ENCODE assay signal across 13 cellular contexts in genomic region chr15:46277994-46278885, GRCh38.
DNase-seq lines count a peak whose midpoint lies in the region; ATAC-seq and TF ChIP-seq lines count a peak whose summit lies in the region.
"Had no signal": no experiment of that assay in that cellular context is flagged by ENCODE, and none has a peak within 500 bp of the region (broad histone marks: within the 10 kb centered on the region; RNA-seq: fewer than 3 reads in every experiment).

No MANE protein-coding gene starts in this region.

- TF ChIP-seq CTCF in glutamatergic neuron (IDR thresholded peaks at IDR 0.05; ENCODE audit: partially characterized antibody, unreplicated experiment): no peak

- peak; percentile 91 for DNase-seq in DMS 273 (lab: John Stamatoyannopoulos, UW; ENCODE audit: unreplicated experiment)
- peak; percentile 68 for DNase-seq in NCI-H1694 (lab: John Stamatoyannopoulos, UW)
- peak; percentile 98 for DNase-seq in NCI-H69 (lab: John Stamatoyannopoulos, UW)
- peak; percentile 77 for DNase-seq in glutamatergic neuron
- no peak for DNase-seq in OCI-M2 (lab: John Stamatoyannopoulos, UW; ENCODE audit: unreplicated experiment)
- DNase-seq in stimulated activated naive CD8-positive, alpha-beta T cell treated with anti-CD3 and anti-CD28 coated beads, Interleukin-15, Interleukin-2, amounts not matched to agents 100 U/mL and 50 U/mL, for 24 hours: no peak
- no peak for DNase-seq in COLO829 (ENCODE audit: low spot score)
- DNase-seq in GF-D8 (lab: John Stamatoyannopoulos, UW): no peak
- DNase-seq: activated CD4-positive, CD25-positive, alpha-beta regulatory T cell treated with anti-CD3 and anti-CD28 coated beads, Interleukin-2, amount 50 U/mL, for 72 hours; kidney glomerular epithelial cell; T-cell; transverse colon had no signal

- no peaks in the 10 kb centered on the region for H3K36me3 Mint-ChIP-seq in glutamatergic neuron (ENCODE audit: unreplicated experiment)
- H3K36me3 Mint-ChIP-seq: T-cell had no signal

- peak overlapping the region; percentile 99 for H3K27ac Mint-ChIP-seq in glutamatergic neuron (ENCODE audit: unreplicated experiment)
- H3K27ac Mint-ChIP-seq: T-cell had no signal

- H3K9me3 Mint-ChIP-seq in glutamatergic neuron (ENCODE audit: unreplicated experiment): peaks cover 15% of the 10 kb centered on the region

- H3K4me1 Mint-ChIP-seq in glutamatergic neuron (ENCODE audit: low read depth, unreplicated experiment): peaks cover 52% of the 10 kb centered on the region
- H3K4me1 Mint-ChIP-seq: T-cell had no signal

- peak overlapping the region; percentile 74 for H3K4me3 Mint-ChIP-seq in glutamatergic neuron (ENCODE audit: unreplicated experiment)
- H3K4me3 Mint-ChIP-seq: T-cell had no signal

- ATAC-seq in stimulated activated naive CD8-positive, alpha-beta T cell treated with anti-CD3 and anti-CD28 coated beads, Interleukin-15, Interleukin-2, amounts not matched to agents 100 U/mL and 50 U/mL, for 24 hours: no peak
- ATAC-seq: Panc1, T-cell had no signal

- H3K27me3 Mint-ChIP-seq in glutamatergic neuron (ENCODE audit: unreplicated experiment): peaks cover 8% of the 10 kb centered on the region

Comparison
In these comparisons a context has a peak if more than half of its experiments do, and no peak if none do; other contexts are left out.
1. DNase-seq: peak in DMS 273 (single experiment), NCI-H1694 (single experiment), NCI-H69 (single experiment) and glutamatergic neuron (single experiment); none in OCI-M2 (single experiment), stimulated activated naive CD8-positive, alpha-beta T cell treated with anti-CD3 and anti-CD28 coated beads, Interleukin-15, Interleukin-2, amounts not matched to agents 100 U/mL and 50 U/mL, for 24 hours (single experiment), COLO829 (single experiment) and GF-D8 (single experiment).